9 cellular contexts compared by ENCODE assay signal in the genomic region with DNA sequence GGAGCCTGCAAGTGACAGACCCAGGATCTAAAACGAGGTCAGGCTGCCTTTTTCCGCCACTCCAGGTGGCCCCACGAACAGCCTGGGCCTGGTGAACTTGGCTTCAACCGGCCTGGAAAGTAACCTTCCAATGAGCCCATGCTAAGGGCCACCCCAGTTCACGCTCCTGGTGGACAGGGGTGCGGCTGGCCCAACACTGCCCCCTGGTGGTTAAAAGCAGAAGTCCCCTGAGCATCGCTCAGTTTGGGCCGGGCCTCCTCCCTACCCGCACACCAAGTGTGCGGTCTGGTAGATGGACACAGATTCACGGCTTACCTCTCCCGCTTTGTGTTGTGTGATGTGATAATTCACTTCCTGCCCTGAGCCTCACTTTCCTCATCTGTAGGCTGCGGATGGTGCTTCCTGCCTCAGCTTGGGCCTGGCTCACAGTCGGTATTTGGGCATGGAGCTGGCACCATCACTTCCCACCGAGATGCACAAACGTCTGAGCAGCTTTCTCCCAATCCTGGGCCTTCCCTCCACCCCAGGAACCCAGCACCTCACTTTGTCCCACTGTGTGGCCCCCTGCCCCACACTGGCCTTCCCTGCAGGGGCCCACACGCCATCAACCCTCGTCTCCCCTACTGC. TPM values are rescaled to one million over a fixed set of nuclear protein-coding genes. Genes with fewer than 3 reads are reported as not detected.
DNase-seq lines count a peak whose midpoint lies in the region; ATAC-seq and TF ChIP-seq lines count a peak whose summit lies in the region.
"Had no signal": no experiment of that assay in that cellular context is flagged by ENCODE, and none has a peak within 500 bp of the region (broad histone marks: within the 10 kb centered on the region; RNA-seq: fewer than 3 reads in every experiment).

No MANE protein-coding gene starts in this region.

- H3K4me2 ChIP-seq in DND-41 (ENCODE audit: insufficient read depth, low read length), result no peak overlapping the region

- H3K27me3 ChIP-seq in DND-41 (ENCODE audit: insufficient read depth, low read length, poor library complexity) (no peaks in the 10 kb centered on the region), heart right ventricle (peaks cover 0 to 13% (median 4%) of the 10 kb centered on the region in 7 donors)

- H4K20me1 ChIP-seq in DND-41 (ENCODE audit: insufficient read depth, low read length), result no peaks in the 10 kb centered on the region

- H3K27ac ChIP-seq in DND-41 (ENCODE audit: low read length), result no peak overlapping the region
- no peak overlapping the region for H3K27ac ChIP-seq in heart right ventricle

- no peaks in the 10 kb centered on the region for H3K9me3 Mint-ChIP-seq in activated naive CD8-positive, alpha-beta T cell treated with anti-CD3 and anti-CD28 coated beads, Interleukin-2, amount 10 ng/mL, durations not matched to agents 7 days and 5 days
- H3K9me3 Mint-ChIP-seq: dendritic cell treated with granulocyte-macrophage colony-stimulating factor and Interleukin-4, amounts not matched to agents 40 ng/mL and 50 ng/mL, for 4 days had no signal

- no peaks in the 10 kb centered on the region for H3K4me1 Mint-ChIP-seq in activated naive CD8-positive, alpha-beta T cell treated with anti-CD3 and anti-CD28 coated beads, Interleukin-2, amount 10 ng/mL, durations not matched to agents 7 days and 5 days

- peak; percentile 75 for DNase-seq in DND-41
- peak; percentile 49 for DNase-seq in SW480 (ENCODE audit: low spot score)
- peak; percentile 80 for DNase-seq in activated naive CD8-positive, alpha-beta T cell treated with anti-CD3 and anti-CD28 coated beads, Interleukin-2, amount 10 ng/mL, durations not matched to agents 7 days and 5 days
- DNase-seq in heart right ventricle, result peak; percentile 44 to 53
- DNase-seq in retina, result peak; percentile 86

- no peak overlapping the region for H3K4me3 ChIP-seq in DND-41 (ENCODE audit: low read depth in 1 of 2, low read length in 2 of 2)
- H3K4me3 ChIP-seq in heart right ventricle, result no peak overlapping the region

- H3K36me3 ChIP-seq in DND-41 (ENCODE audit: insufficient read depth, low read length), result no peaks in the 10 kb centered on the region
- H3K36me3 ChIP-seq in heart right ventricle, result no peaks in the 10 kb centered on the region

- H3K9ac ChIP-seq in DND-41 (ENCODE audit: low read depth, low read length), result no peak overlapping the region

- WGBS in heart right ventricle, 2 donors, result 27 to 28% methylated on average over 18 of the region's 18 CpGs

- no peaks in the 10 kb centered on the region for H3K36me3 Mint-ChIP-seq in activated naive CD8-positive, alpha-beta T cell treated with anti-CD3 and anti-CD28 coated beads, Interleukin-2, amount 10 ng/mL, durations not matched to agents 7 days and 5 days

- no peak overlapping the region for H2AFZ ChIP-seq in DND-41 (ENCODE audit: low read depth, low read length)

- H3K9me3 ChIP-seq in DND-41 (ENCODE audit: insufficient read depth, low read length, severe bottlenecking), result no peaks in the 10 kb centered on the region
- H3K9me3 ChIP-seq in heart right ventricle, result peaks cover 0 to 2% (median 0%) of the 10 kb centered on the region in 11 donors

- POLR2A ChIA-PET in activated naive CD8-positive, alpha-beta T cell treated with anti-CD3 and anti-CD28 coated beads, Interleukin-2, amount 10 ng/mL, durations not matched to agents 7 days and 5 days (lab: Charles Lee), result interaction anchor here (0.6 to 2.0 kb wide), 3 partner anchors 43 to 94 kb away, joined by 3 to 9 read pairs (median 3); no protein-coding TSS in a partner anchor

- no peaks in the 10 kb centered on the region for H3K79me2 ChIP-seq in DND-41 (ENCODE audit: insufficient read depth, low read length)

- H3K4me3 Mint-ChIP-seq in activated naive CD8-positive, alpha-beta T cell treated with anti-CD3 and anti-CD28 coated beads, Interleukin-2, amount 10 ng/mL, durations not matched to agents 7 days and 5 days, result no peak overlapping the region
- H3K4me3 Mint-ChIP-seq: dendritic cell treated with granulocyte-macrophage colony-stimulating factor and Interleukin-4, amounts not matched to agents 40 ng/mL and 50 ng/mL, for 4 days had no signal

- intact Hi-C loops in heart right ventricle (cut with DNase I), result loop anchor here in 9 of 10 donors (1.0 to 10.0 kb wide), 7 partner anchors 38 to 221 kb away; partner anchors contain the start of genes OSM (in 2 of the 9) and SEC14L2 (in 1 of the 9)

- ATAC-seq in DND-41 (ENCODE audit: insufficient read depth, low read depth) (peak; percentile 99), HG03175 (IDR thresholded peaks at IDR 0.05; ENCODE audit: unreplicated experiment) (peak; percentile 43), heart right ventricle (peak; percentile 86 to 92 (median 88)), GM21515 (IDR thresholded peaks at IDR 0.05; ENCODE audit: unreplicated experiment) (no peak), HG03457 (IDR thresholded peaks at IDR 0.05; ENCODE audit: unreplicated experiment) (no peak)
- ATAC-seq in activated naive CD8-positive, alpha-beta T cell treated with anti-CD3 and anti-CD28 coated beads, Interleukin-2, amount 10 ng/mL, durations not matched to agents 7 days and 5 days (ENCODE audit: low read depth), result peak; percentile 97

- peaks cover 5% of the 10 kb centered on the region for H3K27me3 Mint-ChIP-seq in activated naive CD8-positive, alpha-beta T cell treated with anti-CD3 and anti-CD28 coated beads, Interleukin-2, amount 10 ng/mL, durations not matched to agents 7 days and 5 days

- no peak overlapping the region for H3K27ac Mint-ChIP-seq in activated naive CD8-positive, alpha-beta T cell treated with anti-CD3 and anti-CD28 coated beads, Interleukin-2, amount 10 ng/mL, durations not matched to agents 7 days and 5 days
- H3K27ac Mint-ChIP-seq: dendritic cell treated with granulocyte-macrophage colony-stimulating factor and Interleukin-4, amounts not matched to agents 40 ng/mL and 50 ng/mL, for 4 days had no signal

- peaks cover 4% of the 10 kb centered on the region for H3K4me1 ChIP-seq in DND-41 (ENCODE audit: insufficient read depth, low read length)
- H3K4me1 ChIP-seq in heart right ventricle, result peaks cover 0 to 3% (median 0%) of the 10 kb centered on the region in 9 donors

- TF ChIP-seq CTCF in DND-41 (IDR thresholded peaks at IDR 0.05; ENCODE audit: borderline replicate concordance, extremely low read depth, low read length, poor library complexity, severe bottlenecking) (peak; percentile 99), heart right ventricle (IDR thresholded peaks at IDR 0.05) (peak; percentile 85 to 99 (median 96))

RNA-seq across cellular contexts. Expression of gene SEC14L3, which starts 13.7 kb away (rescaled TPM):
- total RNA-seq in activated naive CD8-positive, alpha-beta T cell treated with anti-CD3 and anti-CD28 coated beads, Interleukin-2, amount 10 ng/mL, durations not matched to agents 7 days and 5 days, result not detected
- not detected for total RNA-seq in heart right ventricle
- not detected for polyA plus RNA-seq in heart right ventricle

RNA-seq across cellular contexts. Expression of gene SEC14L4, which starts 20.0 kb away (rescaled TPM):
- total RNA-seq in activated naive CD8-positive, alpha-beta T cell treated with anti-CD3 and anti-CD28 coated beads, Interleukin-2, amount 10 ng/mL, durations not matched to agents 7 days and 5 days, result not detected
- total RNA-seq in heart right ventricle, result under 1 TPM in 2 of 10 donors, not detected in 8; 0.12 to 0.15 TPM
- polyA plus RNA-seq in heart right ventricle, result not detected

RNA-seq across cellular contexts. Expression of gene MTFP1, which starts 59.9 kb away (rescaled TPM):
- 10 to 100 TPM; 63.3 to 64.8 TPM for total RNA-seq in activated naive CD8-positive, alpha-beta T cell treated with anti-CD3 and anti-CD28 coated beads, Interleukin-2, amount 10 ng/mL, durations not matched to agents 7 days and 5 days
- total RNA-seq in heart right ventricle, result 10 to 100 TPM in 7 of 10 donors, 1 to 10 TPM in 3; 5.9 to 31.0 (median 13.2) TPM
- polyA plus RNA-seq in heart right ventricle, result 100 to 1,000 TPM in 1 of 2 donors, 10 to 100 TPM in 1; 50.8 to 132 TPM

Comparison
In these comparisons a context has a peak if more than half of its experiments do, and no peak if none do; other contexts are left out.
1. ATAC-seq: peak in DND-41 (single experiment), HG03175 (single experiment), activated naive CD8-positive, alpha-beta T cell treated with anti-CD3 and anti-CD28 coated beads, Interleukin-2, amount 10 ng/mL, durations not matched to agents 7 days and 5 days (single experiment) and heart right ventricle (8 of 8); none in GM21515 (single experiment) and HG03457 (single experiment).
2. Peak in every context shown above with its lines, with median percentiles within 50 percentile points of each other: DNase-seq.